ENCODE assay signal across 1 cellular context in the genomic region with DNA sequence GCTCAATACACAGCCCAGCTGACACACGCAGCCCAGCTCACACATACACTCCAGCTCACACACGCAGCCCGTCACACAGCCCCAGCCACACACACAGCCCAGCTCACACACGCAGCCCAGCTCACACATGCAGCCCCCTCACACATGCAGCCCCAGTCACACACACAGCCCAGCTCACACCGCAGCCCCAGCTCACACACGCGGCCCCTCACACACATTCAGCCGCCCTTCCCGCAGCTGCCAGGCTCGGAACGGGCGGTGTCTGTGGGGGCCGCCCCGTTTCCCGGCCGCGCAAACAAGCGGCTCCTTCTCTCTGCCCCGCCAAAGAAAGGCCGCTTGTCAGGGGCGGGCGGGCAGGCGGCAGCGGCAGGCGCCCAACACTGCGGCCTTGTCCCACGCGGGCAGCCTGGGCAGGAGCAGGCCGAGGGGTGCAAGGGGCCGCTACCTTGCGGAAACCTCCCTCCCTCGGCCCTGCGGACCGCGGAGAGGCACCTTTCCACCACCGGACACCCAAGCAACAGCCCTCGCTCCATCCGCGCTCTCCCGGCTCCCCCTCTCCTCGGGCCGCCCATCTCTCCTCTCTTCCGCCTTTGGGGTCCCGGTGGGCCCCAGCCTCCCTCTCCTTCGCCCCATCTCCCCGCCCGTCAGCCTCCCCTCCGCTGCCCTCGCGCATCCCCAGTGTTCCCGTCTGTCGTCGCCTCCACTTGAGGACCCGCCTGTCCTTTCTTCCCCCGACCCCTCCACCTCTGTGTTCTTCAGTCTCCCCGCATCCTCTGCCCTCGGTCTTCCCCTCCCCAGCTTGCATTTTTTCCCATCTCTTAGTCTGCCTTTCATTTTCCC.
TF ChIP-seq lines count a peak whose summit lies in the region.

No MANE protein-coding gene starts in this region.

TF ChIP-seq in H1, 55 proteins besides CTCF, POLR2A, EP300 and RAD21:
- TF ChIP-seq RBBP5 (IDR thresholded peaks at IDR 0.05; ENCODE audit: borderline replicate concordance, low read depth, low read length) (no peak), SUZ12 (IDR thresholded peaks at IDR 0.05; ENCODE audit: low read length) (peak; percentile 93), SP4 (IDR thresholded peaks at IDR 0.05; ENCODE audit: low read length) (no peak), FOSL1 (IDR thresholded peaks at IDR 0.05; ENCODE audit: insufficient read depth, low read depth, low read length) (no peak), BCL11A (IDR thresholded peaks at IDR 0.05; ENCODE audit: low read depth in 2 of 2, low read length in 2 of 2) (no peak), GABPA (IDR thresholded peaks at IDR 0.05; ENCODE audit: borderline replicate concordance, insufficient read depth, low read length) (no peak), BACH1 (IDR thresholded peaks at IDR 0.05; ENCODE audit: low read length) (peak; percentile 11; the same call in 1 of the 2 replicates), CBX8 (IDR thresholded peaks at IDR 0.05; ENCODE audit: borderline replicate concordance, low read depth, low read length) (peak; percentile 82; the same call in 1 of the 2 replicates), SP1 (IDR thresholded peaks at IDR 0.05; ENCODE audit: low read depth, low read length) (no peak), JUND (IDR thresholded peaks at IDR 0.05; ENCODE audit: low read length) (no peak), ASH2L (IDR thresholded peaks at IDR 0.05; ENCODE audit: low read length) (no peak), TAF1 (IDR thresholded peaks at IDR 0.05; ENCODE audit: low read depth, low read length) (no peak), EGR1 (IDR thresholded peaks at IDR 0.05; ENCODE audit: borderline replicate concordance, low read depth, low read length) (no peak), SIX5 (IDR thresholded peaks at IDR 0.05; ENCODE audit: low read depth, low read length) (no peak), ATF3 (IDR thresholded peaks at IDR 0.05; ENCODE audit: insufficient read depth, low read depth, low read length) (no peak), KDM4A (IDR thresholded peaks at IDR 0.05; ENCODE audit: low read depth, low read length, severe bottlenecking) (peak; percentile 41), NRF1 (IDR thresholded peaks at IDR 0.05; ENCODE audit: low read depth, low read length) (no peak), SP2 (IDR thresholded peaks at IDR 0.05; ENCODE audit: low read length) (no peak), RFX5 (IDR thresholded peaks at IDR 0.05; ENCODE audit: borderline replicate concordance, low read depth, low read length) (no peak), KDM1A (IDR thresholded peaks at IDR 0.05; ENCODE audit: borderline replicate concordance, low read length) (no peak), TCF12 (IDR thresholded peaks at IDR 0.05; ENCODE audit: low read depth, low read length) (no peak), MAFK (IDR thresholded peaks at IDR 0.05; ENCODE audit: low read depth, low read length) (no peak), MAX (IDR thresholded peaks at IDR 0.05) (0 out of 2 replicates have a peak, but pooled peaks have one; percentile 30), CHD2 (IDR thresholded peaks at IDR 0.05; ENCODE audit: low read length) (no peak), TBP (IDR thresholded peaks at IDR 0.05; ENCODE audit: low read depth, low read length) (no peak), KDM5A (IDR thresholded peaks at IDR 0.05; ENCODE audit: low read length) (no peak), SIN3A (conservative IDR thresholded peaks at IDR 0.05 in 1 of 2, IDR thresholded peaks at IDR 0.05 in 1 of 2; ENCODE audit: low read depth in 1 of 2, low read length in 2 of 2) (no peak), CBX5 (IDR thresholded peaks at IDR 0.05; ENCODE audit: low read depth, low read length) (no peak), GTF2F1 (IDR thresholded peaks at IDR 0.05; ENCODE audit: borderline replicate concordance, low read depth, low read length) (no peak), EZH2 (IDR thresholded peaks at IDR 0.05; ENCODE audit: low read depth, low read length, severe bottlenecking) (peak; percentile 91), SRF (IDR thresholded peaks at IDR 0.05; ENCODE audit: low read depth, low read length) (no peak), RNF2 (IDR thresholded peaks at IDR 0.05; ENCODE audit: borderline replicate concordance, low read depth, low read length, missing control alignments, poor library complexity, severe bottlenecking) (peak; percentile 45)
